In genomic region chr2:64157792-64158191, GRCh38 we compare ENCODE assay signal across 1 cellular context.
A peak's percentile ranks its signal among the peaks of the same experiment; 100 is the strongest.
TF ChIP-seq lines count a peak whose summit lies in the region.

No MANE protein-coding gene starts in this region.

TF ChIP-seq in HepG2, 621 proteins besides CTCF, POLR2A, EP300 and RAD21 (continued from another document and continues in another):
- TF ChIP-seq ATF4 (CRISPR knock-in tag; IDR thresholded peaks at IDR 0.05) (0 out of 4 replicates have a peak, but pooled peaks of 1 of the 2 experiments have one; percentile 7), ZBTB44 (CRISPR knock-in tag; IDR thresholded peaks at IDR 0.05) (no peak), KDM1A (CRISPR knock-in tag; IDR thresholded peaks at IDR 0.05) (no peak), ZBTB7A (CRISPR knock-in tag; IDR thresholded peaks at IDR 0.05) (no peak), ZHX1 (CRISPR knock-in tag; IDR thresholded peaks at IDR 0.05; ENCODE audit: low read depth) (no peak), ZNF496 (CRISPR knock-in tag; IDR thresholded peaks at IDR 0.05; ENCODE audit: insufficient replicate concordance) (no peak), NFIB (CRISPR knock-in tag; IDR thresholded peaks at IDR 0.05; ENCODE audit: borderline replicate concordance) (no peak), AFF4 (CRISPR knock-in tag; IDR thresholded peaks at IDR 0.05) (no peak), ETS1 (CRISPR knock-in tag; IDR thresholded peaks at IDR 0.05) (no peak), FOSL1 (CRISPR knock-in tag; IDR thresholded peaks at IDR 0.05; ENCODE audit: borderline replicate concordance) (no peak), AGO2 (optimal IDR thresholded peaks at IDR 0.05; ENCODE audit: low read depth, low read length) (no peak), REL (CRISPR knock-in tag; conservative IDR thresholded peaks at IDR 0.05) (no peak), ZNF281 (CRISPR knock-in tag; IDR thresholded peaks at IDR 0.05; ENCODE audit: borderline replicate concordance) (no peak), ZMYM4 (CRISPR knock-in tag; IDR thresholded peaks at IDR 0.05) (no peak), HDAC2 (CRISPR knock-in tag; IDR thresholded peaks at IDR 0.05) (no peak), KLF13 (CRISPR knock-in tag; IDR thresholded peaks at IDR 0.05) (no peak), ZNF639 (CRISPR knock-in tag; conservative IDR thresholded peaks at IDR 0.05) (no peak), KIAA2018 (CRISPR knock-in tag; IDR thresholded peaks at IDR 0.05; ENCODE audit: borderline replicate concordance) (no peak), THRA (CRISPR knock-in tag; IDR thresholded peaks at IDR 0.05; ENCODE audit: borderline replicate concordance) (no peak), SRSF4 (IDR thresholded peaks at IDR 0.05; ENCODE audit: low read depth, low read length, poor library complexity, severe bottlenecking) (no peak), ZBTB14 (CRISPR knock-in tag; IDR thresholded peaks at IDR 0.05) (no peak), ZNF619 (CRISPR knock-in tag; IDR thresholded peaks at IDR 0.05) (no peak), NFE2 (CRISPR knock-in tag; IDR thresholded peaks at IDR 0.05) (no peak), ZNF317 (CRISPR knock-in tag; IDR thresholded peaks at IDR 0.05) (no peak), PLRG1 (conservative IDR thresholded peaks at IDR 0.05) (no peak), BCL6 (CRISPR knock-in tag; IDR thresholded peaks at IDR 0.05) (peak; percentile 26; the same call in 1 of the 2 replicates), REPIN1 (CRISPR knock-in tag; IDR thresholded peaks at IDR 0.05; ENCODE audit: borderline replicate concordance, low read depth) (no peak)
